23 cellular contexts compared by ENCODE assay signal in the genomic region with DNA sequence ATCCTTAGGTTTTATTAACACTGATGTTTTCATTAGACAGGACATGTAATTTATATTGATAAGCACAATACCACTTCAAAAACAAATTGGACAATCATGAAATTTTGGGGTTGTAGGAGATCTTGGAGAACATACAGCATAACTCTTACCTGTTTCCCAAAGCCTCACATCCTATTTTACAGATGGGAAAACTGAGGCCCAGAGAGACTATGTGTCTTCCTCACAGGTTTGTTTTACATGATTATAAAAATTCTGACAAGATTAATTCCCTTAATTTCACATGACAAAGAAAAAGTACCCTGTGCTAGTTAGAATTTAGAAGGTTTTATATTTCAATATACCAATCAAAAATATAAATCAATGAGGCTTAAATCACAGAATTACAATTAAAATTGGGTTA.
DNase-seq lines count a peak whose midpoint lies in the region; ATAC-seq, FAIRE-seq and TF ChIP-seq lines count a peak whose summit lies in the region.
"Had no signal": no experiment of that assay in that cellular context is flagged by ENCODE, and none has a peak within 500 bp of the region (broad histone marks: within the 10 kb centered on the region; RNA-seq: fewer than 3 reads in every experiment).

No MANE protein-coding gene starts in this region.

- in situ Hi-C loops in HepG2 (cut with HindIII; ENCODE audit: extremely low pct_ligation_motif_present, low pct_unique_long_range_greater_than_20kb): no loop called here

- no peak overlapping the region for H2AFZ ChIP-seq in HepG2 (ENCODE audit: low read length)
- H2AFZ ChIP-seq: GM23248 had no signal

- no TSS peak for BruUV-seq in HepG2 (replicated peaks; lab: Mats Ljungman, UMichigan)

- no peak for FAIRE-seq in HepG2 (lab: Jason Lieb, UNC)
- peak; percentile 33 for FAIRE-seq in small intestine (lab: Jason Lieb, UNC)
- FAIRE-seq: GM12892, GM19239, H1 had no signal

- no peak for DNase-seq in HepG2 (ENCODE audit: low spot score)
- DNase-seq in right lobe of liver: no peak
- no peak for DNase-seq in coronary artery (ENCODE audit: low spot score)
- no peak for DNase-seq in small intestine
- no peak for DNase-seq in RWPE1 (ENCODE audit: low spot score)
- DNase-seq in C1 segment of cervical spinal cord (lab: John Stamatoyannopoulos, UW): no peak
- DNase-seq in pons (ENCODE audit: low spot score): no peak
- DNase-seq: Calu3; CD4-positive, alpha-beta T cell; CD8-positive, alpha-beta memory T cell; COR-L47; DMS53; DMS79 treated with DMSO at 0.1 percent for 48 hours; GF-D8; GM23248; H7; HCEC 1CT had no signal

- H3K4me1 ChIP-seq in HepG2 (ENCODE audit: insufficient read depth, low read length) (peaks cover 5% of the 10 kb centered on the region), right lobe of liver (peaks cover 0 to 20% (median 5%) of the 10 kb centered on the region in 4 donors), small intestine (ENCODE audit: control insufficient read depth in 2 of 2, insufficient read depth in 1 of 2, low read depth in 1 of 2, low read length in 1 of 2) (no peaks in the 10 kb centered on the region)
- H3K4me1 ChIP-seq: BLaER1 had no signal

- H3K4me3 ChIP-seq in HepG2 (replicated peaks in 1 of 3; ENCODE audit: insufficient read depth in 1 of 3, low read depth in 2 of 3, low read length in 3 of 3) (no peak overlapping the region), right lobe of liver (no peak overlapping the region), coronary artery (no peak overlapping the region), small intestine (ENCODE audit: low read depth in 1 of 2, low read length in 2 of 2) (no peak overlapping the region)
- H3K4me3 ChIP-seq: BLaER1, GM23248 had no signal

- H3K27ac ChIP-seq in HepG2 (ENCODE audit: extremely low read length, insufficient read depth, low read length) (no peak overlapping the region), right lobe of liver (no peak overlapping the region), coronary artery (peak overlapping the region; percentile 59 to 64), small intestine (ENCODE audit: low read depth in 1 of 2, low read length in 1 of 2) (no peak overlapping the region), RWPE1 (no peak overlapping the region)
- H3K27ac ChIP-seq: 22Rv1, BLaER1, GM23248 had no signal

- no peak for TF ChIP-seq RAD21 in HepG2 (CRISPR knock-in tag; IDR thresholded peaks at IDR 0.05)

- TF ChIP-seq CTCF in HepG2 (CRISPR knock-in tag; IDR thresholded peaks at IDR 0.05) (no peak), right lobe of liver (IDR thresholded peaks at IDR 0.05) (no peak), coronary artery (IDR thresholded peaks at IDR 0.05) (no peak), RWPE1 (conservative IDR thresholded peaks at IDR 0.05; ENCODE audit: low read depth) (no peak)

- H3K4me2 ChIP-seq in HepG2 (ENCODE audit: low read depth, low read length): no peak overlapping the region
- H3K4me2 ChIP-seq: BLaER1 had no signal

- intact Hi-C loops in HepG2 (cut with micrococcal nuclease; ENCODE audit: unreplicated experiment) (loop anchor here (10.0 kb wide), 2 partner anchors 255 to 305 kb away; no protein-coding TSS in a partner anchor), right lobe of liver (cut with DNase I) (loop anchor here in 1 of 2 donors (10.0 kb wide), 1 partner anchor 495 kb away; a partner anchor contains a TSS)

- POLR2A ChIA-PET in HepG2 (lab: Yijun Ruan, JAX): no interaction called here
- POLR2A ChIA-PET in RWPE1 (lab: Yijun Ruan, JAX; ENCODE audit: low non-redundant PET): no interaction called here

- H4K20me1 ChIP-seq in HepG2 (ENCODE audit: insufficient read depth, low read length): peaks cover 11% of the 10 kb centered on the region; the same call in 1 of the 2 replicates

- H3K9me3 ChIP-seq in HepG2 (ENCODE audit: low read length): no peaks in the 10 kb centered on the region
- no peaks in the 10 kb centered on the region for H3K9me3 ChIP-seq in right lobe of liver
- no peaks in the 10 kb centered on the region for H3K9me3 ChIP-seq in small intestine (ENCODE audit: control insufficient read depth, low read depth)
- H3K9me3 ChIP-seq: BLaER1 had no signal

- H3K9ac ChIP-seq in HepG2 (ENCODE audit: insufficient read depth, low read depth, low read length): no peak overlapping the region
- H3K9ac ChIP-seq: BLaER1, GM23248 had no signal

- ATAC-seq in HepG2: no peak
- no peak for ATAC-seq in right lobe of liver
- no peak for ATAC-seq in HG02938 (IDR thresholded peaks at IDR 0.05; ENCODE audit: unreplicated experiment)

- TF ChIP-seq POLR2A in HepG2 (IDR thresholded peaks at IDR 0.05; ENCODE audit: insufficient read depth in 1 of 2, low read depth in 2 of 2, low read length in 2 of 2): no peak
- TF ChIP-seq POLR2A in right lobe of liver (IDR thresholded peaks at IDR 0.05): no peak

- CTCF ChIA-PET in HepG2 (lab: Yijun Ruan, JAX; ENCODE audit: low intra/inter-chr PET ratio, low total read pairs): no interaction called here
- CTCF ChIA-PET in RWPE1 (lab: Yijun Ruan, JAX): interaction anchor here (0.6 to 1.6 kb wide), 2 partner anchors 429 to 504 kb away, joined by 3 to 6 read pairs; no protein-coding TSS in a partner anchor

- TF ChIP-seq EP300 in HepG2 (IDR thresholded peaks at IDR 0.05; ENCODE audit: low read depth in 2 of 2, low read length in 2 of 2): no peak
- no peak for TF ChIP-seq EP300 in HepG2 (CRISPR knock-in tag; IDR thresholded peaks at IDR 0.05; ENCODE audit: borderline replicate concordance)

- peaks cover 4% of the 10 kb centered on the region for H3K79me2 ChIP-seq in HepG2 (ENCODE audit: insufficient read depth, low read length)

- peaks cover 0 to 10% of the 10 kb centered on the region in 2 experiments; a peak in 3 of 5 replicates for H3K36me3 ChIP-seq in HepG2 (replicated peaks in 1 of 2; ENCODE audit: control insufficient read depth in 1 of 2, insufficient read depth in 2 of 2, low read length in 2 of 2)
- no peaks in the 10 kb centered on the region for H3K36me3 ChIP-seq in right lobe of liver
- H3K36me3 ChIP-seq in small intestine (ENCODE audit: control insufficient read depth in 2 of 2, insufficient read depth in 2 of 2, low read length in 2 of 2): no peaks in the 10 kb centered on the region
- H3K36me3 ChIP-seq: BLaER1 had no signal

- no peaks in the 10 kb centered on the region for H3K27me3 ChIP-seq in HepG2 (ENCODE audit: control insufficient read depth in 1 of 2, insufficient read depth in 2 of 2, low read length in 2 of 2)
- no peaks in the 10 kb centered on the region for H3K27me3 ChIP-seq in right lobe of liver
- no peaks in the 10 kb centered on the region for H3K27me3 ChIP-seq in small intestine (ENCODE audit: control insufficient read depth in 2 of 2, insufficient read depth in 2 of 2, low read length in 2 of 2)
- H3K27me3 ChIP-seq: BLaER1 had no signal

TF ChIP-seq in HepG2, 621 proteins besides CTCF, POLR2A, EP300 and RAD21:
- TF ChIP-seq, protein P1, sequence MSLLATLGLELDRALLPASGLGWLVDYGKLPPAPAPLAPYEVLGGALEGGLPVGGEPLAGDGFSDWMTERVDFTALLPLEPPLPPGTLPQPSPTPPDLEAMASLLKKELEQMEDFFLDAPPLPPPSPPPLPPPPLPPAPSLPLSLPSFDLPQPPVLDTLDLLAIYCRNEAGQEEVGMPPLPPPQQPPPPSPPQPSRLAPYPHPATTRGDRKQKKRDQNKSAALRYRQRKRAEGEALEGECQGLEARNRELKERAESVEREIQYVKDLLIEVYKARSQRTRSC (CRISPR knock-in tag; IDR thresholded peaks at IDR 0.05; ENCODE audit: low read depth): no peak
- peak; percentile 78 for TF ChIP-seq ZNF629 (CRISPR knock-in tag; conservative IDR thresholded peaks at IDR 0.05)

Comparison
In these comparisons a context has a peak if more than half of its experiments do, and no peak if none do; other contexts are left out.
1. H3K27ac ChIP-seq: peak in coronary artery (2 of 2); none in HepG2 (single experiment), right lobe of liver (0 of 3), small intestine (0 of 2) and RWPE1 (single experiment).